Comparison of ENCODE assay signal across 1 cellular context in the genomic region with DNA sequence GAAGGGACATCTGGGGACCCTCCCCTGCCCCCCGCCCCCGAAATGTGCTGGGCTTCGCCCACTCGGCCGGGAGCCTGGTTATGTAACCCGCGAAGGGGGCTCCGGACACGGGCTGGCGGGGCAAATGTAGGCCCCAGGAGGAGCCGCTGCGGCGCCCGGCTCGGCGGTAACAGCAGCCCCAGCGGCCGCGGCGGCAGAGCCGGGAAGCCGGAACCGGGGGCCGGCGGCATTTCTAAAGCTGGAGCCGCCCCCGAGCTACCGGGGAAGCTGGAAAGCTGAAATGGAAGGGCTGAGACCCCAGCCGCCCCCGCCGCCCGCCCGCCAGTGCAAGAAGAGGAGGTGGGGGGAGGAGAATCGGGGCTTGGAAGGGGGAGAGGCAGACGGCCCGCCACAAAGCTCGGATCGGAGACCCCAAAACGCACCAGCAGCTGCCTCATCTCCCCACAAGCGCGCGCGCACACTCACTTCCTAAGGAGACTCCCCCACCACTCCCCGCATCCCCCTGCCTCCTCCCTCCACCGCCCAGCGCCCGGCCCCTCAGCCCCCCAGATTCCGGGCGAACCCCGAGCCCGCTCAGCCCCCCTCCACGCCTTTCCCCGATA.
TF ChIP-seq lines count a peak whose summit lies in the region.

No MANE protein-coding gene starts in this region.

TF ChIP-seq in HepG2, 621 proteins besides CTCF, POLR2A, EP300 and RAD21 (continued from another document):
- TF ChIP-seq, protein P1, sequence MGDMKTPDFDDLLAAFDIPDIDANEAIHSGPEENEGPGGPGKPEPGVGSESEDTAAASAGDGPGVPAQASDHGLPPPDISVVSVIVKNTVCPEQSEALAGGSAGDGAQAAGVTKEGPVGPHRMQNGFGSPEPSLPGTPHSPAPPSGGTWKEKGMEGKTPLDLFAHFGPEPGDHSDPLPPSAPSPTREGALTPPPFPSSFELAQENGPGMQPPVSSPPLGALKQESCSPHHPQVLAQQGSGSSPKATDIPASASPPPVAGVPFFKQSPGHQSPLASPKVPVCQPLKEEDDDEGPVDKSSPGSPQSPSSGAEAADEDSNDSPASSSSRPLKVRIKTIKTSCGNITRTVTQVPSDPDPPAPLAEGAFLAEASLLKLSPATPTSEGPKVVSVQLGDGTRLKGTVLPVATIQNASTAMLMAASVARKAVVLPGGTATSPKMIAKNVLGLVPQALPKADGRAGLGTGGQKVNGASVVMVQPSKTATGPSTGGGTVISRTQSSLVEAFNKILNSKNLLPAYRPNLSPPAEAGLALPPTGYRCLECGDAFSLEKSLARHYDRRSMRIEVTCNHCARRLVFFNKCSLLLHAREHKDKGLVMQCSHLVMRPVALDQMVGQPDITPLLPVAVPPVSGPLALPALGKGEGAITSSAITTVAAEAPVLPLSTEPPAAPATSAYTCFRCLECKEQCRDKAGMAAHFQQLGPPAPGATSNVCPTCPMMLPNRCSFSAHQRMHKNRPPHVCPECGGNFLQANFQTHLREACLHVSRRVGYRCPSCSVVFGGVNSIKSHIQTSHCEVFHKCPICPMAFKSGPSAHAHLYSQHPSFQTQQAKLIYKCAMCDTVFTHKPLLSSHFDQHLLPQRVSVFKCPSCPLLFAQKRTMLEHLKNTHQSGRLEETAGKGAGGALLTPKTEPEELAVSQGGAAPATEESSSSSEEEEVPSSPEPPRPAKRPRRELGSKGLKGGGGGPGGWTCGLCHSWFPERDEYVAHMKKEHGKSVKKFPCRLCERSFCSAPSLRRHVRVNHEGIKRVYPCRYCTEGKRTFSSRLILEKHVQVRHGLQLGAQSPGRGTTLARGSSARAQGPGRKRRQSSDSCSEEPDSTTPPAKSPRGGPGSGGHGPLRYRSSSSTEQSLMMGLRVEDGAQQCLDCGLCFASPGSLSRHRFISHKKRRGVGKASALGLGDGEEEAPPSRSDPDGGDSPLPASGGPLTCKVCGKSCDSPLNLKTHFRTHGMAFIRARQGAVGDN (CRISPR knock-in tag; IDR thresholded peaks at IDR 0.05), result peak; percentile 30; the same call in 1 of the 2 replicates
- TF ChIP-seq GABPB1 (CRISPR knock-in tag; IDR thresholded peaks at IDR 0.05), result 0 out of 2 replicates have a peak, but pooled peaks have one; percentile 6
- TF ChIP-seq, protein P2, sequence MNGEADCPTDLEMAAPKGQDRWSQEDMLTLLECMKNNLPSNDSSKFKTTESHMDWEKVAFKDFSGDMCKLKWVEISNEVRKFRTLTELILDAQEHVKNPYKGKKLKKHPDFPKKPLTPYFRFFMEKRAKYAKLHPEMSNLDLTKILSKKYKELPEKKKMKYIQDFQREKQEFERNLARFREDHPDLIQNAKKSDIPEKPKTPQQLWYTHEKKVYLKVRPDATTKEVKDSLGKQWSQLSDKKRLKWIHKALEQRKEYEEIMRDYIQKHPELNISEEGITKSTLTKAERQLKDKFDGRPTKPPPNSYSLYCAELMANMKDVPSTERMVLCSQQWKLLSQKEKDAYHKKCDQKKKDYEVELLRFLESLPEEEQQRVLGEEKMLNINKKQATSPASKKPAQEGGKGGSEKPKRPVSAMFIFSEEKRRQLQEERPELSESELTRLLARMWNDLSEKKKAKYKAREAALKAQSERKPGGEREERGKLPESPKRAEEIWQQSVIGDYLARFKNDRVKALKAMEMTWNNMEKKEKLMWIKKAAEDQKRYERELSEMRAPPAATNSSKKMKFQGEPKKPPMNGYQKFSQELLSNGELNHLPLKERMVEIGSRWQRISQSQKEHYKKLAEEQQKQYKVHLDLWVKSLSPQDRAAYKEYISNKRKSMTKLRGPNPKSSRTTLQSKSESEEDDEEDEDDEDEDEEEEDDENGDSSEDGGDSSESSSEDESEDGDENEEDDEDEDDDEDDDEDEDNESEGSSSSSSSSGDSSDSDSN (CRISPR knock-in tag; IDR thresholded peaks at IDR 0.05), result peak; percentile 51; the same call in 1 of the 2 replicates
- TF ChIP-seq CREB1 (IDR thresholded peaks at IDR 0.05), result no peak
- TF ChIP-seq CREB1 (CRISPR knock-in tag; IDR thresholded peaks at IDR 0.05), result no peak
- TF ChIP-seq HNRNPK (IDR thresholded peaks at IDR 0.05; ENCODE audit: low read depth, low read length, poor library complexity, severe bottlenecking), result peak; percentile 36
- no peak for TF ChIP-seq NONO (IDR thresholded peaks at IDR 0.05)
- TF ChIP-seq NONO (CRISPR knock-in tag; conservative IDR thresholded peaks at IDR 0.05), result no peak
- peak; percentile 22; the same call in 1 of the 2 replicates for TF ChIP-seq KDM5B (CRISPR knock-in tag; IDR thresholded peaks at IDR 0.05; ENCODE audit: borderline replicate concordance)
